In the genomic region with DNA sequence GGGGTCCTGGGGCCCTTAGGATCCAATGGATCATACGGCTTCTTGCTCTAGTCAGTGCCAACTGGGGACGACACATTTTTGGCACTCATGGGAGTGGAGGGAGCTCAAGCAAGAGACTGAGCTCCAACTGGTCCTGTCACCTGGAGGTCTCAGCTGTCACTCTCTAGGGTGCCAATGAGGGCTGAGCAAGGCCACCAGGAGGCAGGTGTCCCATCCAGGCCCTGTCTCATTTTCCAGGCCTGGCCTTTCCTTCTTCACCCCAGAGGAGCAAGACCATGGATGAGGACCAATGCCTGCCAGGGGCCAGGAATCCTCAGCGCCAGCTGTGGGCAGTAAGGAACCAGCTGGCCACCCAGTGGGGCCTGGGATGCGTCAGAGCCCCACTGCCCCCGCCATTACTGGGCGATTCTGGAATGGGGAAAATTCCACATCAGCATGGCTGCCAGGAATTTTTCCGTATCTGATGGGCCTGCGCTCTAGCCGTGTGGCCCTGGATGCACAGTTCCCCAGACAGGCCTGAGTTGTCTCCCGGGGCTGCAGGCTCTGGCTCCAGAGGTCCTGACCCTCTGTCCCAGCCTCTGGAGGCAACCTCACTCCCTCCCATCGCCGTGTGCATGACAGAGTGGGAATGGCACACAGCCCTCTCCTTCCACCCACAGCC, we compare ENCODE assay signal across 10 cellular contexts. TPM values are rescaled to one million over a fixed set of nuclear protein-coding genes. Genes with fewer than 3 reads are reported as not detected.
DNase-seq lines count a peak whose midpoint lies in the region; ATAC-seq and TF ChIP-seq lines count a peak whose summit lies in the region.
"Had no signal": no experiment of that assay in that cellular context is flagged by ENCODE, and none has a peak within 500 bp of the region (broad histone marks: within the 10 kb centered on the region; RNA-seq: fewer than 3 reads in every experiment).

No MANE protein-coding gene starts in this region.

- H3K36me3 ChIP-seq in ACC112 (ENCODE audit: insufficient read depth, low read length): no peaks in the 10 kb centered on the region

- H3K27me3 Mint-ChIP-seq in neural crest cell (ENCODE audit: low read depth): peaks cover 14% of the 10 kb centered on the region
- H3K27me3 Mint-ChIP-seq in activated T-cell treated with anti-CD3 and anti-CD28 coated beads, Interleukin-2, amount 50 U/mL, for 72 hours (ENCODE audit: low read depth): no peaks in the 10 kb centered on the region
- H3K27me3 Mint-ChIP-seq: effector memory CD8-positive, alpha-beta T cell had no signal

- peaks cover 3% of the 10 kb centered on the region for H3K36me3 Mint-ChIP-seq in neural crest cell (ENCODE audit: low read depth)
- H3K36me3 Mint-ChIP-seq in activated T-cell treated with anti-CD3 and anti-CD28 coated beads, Interleukin-2, amount 50 U/mL, for 72 hours (ENCODE audit: insufficient read depth in 2 of 2): peaks cover 4 to 6% of the 10 kb centered on the region in 2 donors

- peak overlapping the region; percentile 92 for H3K4me3 Mint-ChIP-seq in neural crest cell
- H3K4me3 Mint-ChIP-seq in activated T-cell treated with anti-CD3 and anti-CD28 coated beads, Interleukin-2, amount 50 U/mL, for 72 hours: no peak overlapping the region
- H3K4me3 Mint-ChIP-seq: effector memory CD8-positive, alpha-beta T cell had no signal

- peak overlapping the region; percentile 27 for H3K27ac Mint-ChIP-seq in neural crest cell (ENCODE audit: unreplicated experiment)
- H3K27ac Mint-ChIP-seq in activated T-cell treated with anti-CD3 and anti-CD28 coated beads, Interleukin-2, amount 50 U/mL, for 72 hours: no peak overlapping the region
- H3K27ac Mint-ChIP-seq: effector memory CD8-positive, alpha-beta T cell had no signal

- DNase-seq in LHCN-M2 (ENCODE audit: low read depth): peak; percentile 73
- DNase-seq in fibroblast of peridontal ligament (ENCODE audit: extremely low read depth): peak; percentile 5
- DNase-seq in neural crest cell (ENCODE audit: low read depth, low spot score): no peak
- no peak for DNase-seq in KBM-7
- no peak for DNase-seq in activated CD4-positive, alpha-beta T cell treated with anti-CD3 and anti-CD28 coated beads for 4 hours
- DNase-seq in activated T-cell treated with anti-CD3 and anti-CD28 coated beads, Interleukin-2, amount 50 U/mL, for 72 hours: no peak
- DNase-seq in NCI-H1105 treated with DMSO at 0.1 percent for 48 hours (lab: John Stamatoyannopoulos, UW): no peak
- DNase-seq: effector memory CD8-positive, alpha-beta T cell; GDM1 had no signal

- no peaks in the 10 kb centered on the region for H3K79me2 ChIP-seq in ACC112 (ENCODE audit: control insufficient read depth, insufficient read depth, low read length, unreplicated experiment)

- no peak overlapping the region for H2AFZ ChIP-seq in ACC112 (ENCODE audit: low read length, unreplicated experiment)

- TF ChIP-seq CTCF in neural crest cell (conservative IDR thresholded peaks at IDR 0.05): peak; percentile 27

- peaks cover 26% of the 10 kb centered on the region for H3K4me1 Mint-ChIP-seq in neural crest cell
- H3K4me1 Mint-ChIP-seq in activated T-cell treated with anti-CD3 and anti-CD28 coated beads, Interleukin-2, amount 50 U/mL, for 72 hours (ENCODE audit: low read depth): no peaks in the 10 kb centered on the region

- H3K27me3 ChIP-seq in ACC112 (ENCODE audit: insufficient read depth, low read length): no peaks in the 10 kb centered on the region

- peaks cover 3% of the 10 kb centered on the region for H3K4me1 ChIP-seq in ACC112 (ENCODE audit: control insufficient read depth, insufficient read depth, low read length, unreplicated experiment)

- peak overlapping the region; percentile 41; the same call in 1 of the 2 replicates for H3K27ac ChIP-seq in ACC112 (ENCODE audit: low read depth, low read length)

- in situ Hi-C loops in KBM-7 (cut with MboI; ENCODE audit: low pct_unique_long_range_greater_than_20kb, low sequenced_read_pairs): no loop called here

- no peak overlapping the region for H3K4me3 ChIP-seq in ACC112 (ENCODE audit: low read depth, low read length)

- ATAC-seq in activated T-cell treated with anti-CD3 and anti-CD28 coated beads, Interleukin-2, amount 50 U/mL, for 72 hours (replicated peaks in 1 of 2): no peak
- ATAC-seq: effector memory CD8-positive, alpha-beta T cell had no signal

- H3K9me3 Mint-ChIP-seq in neural crest cell: no peaks in the 10 kb centered on the region
- H3K9me3 Mint-ChIP-seq in activated T-cell treated with anti-CD3 and anti-CD28 coated beads, Interleukin-2, amount 50 U/mL, for 72 hours: no peaks in the 10 kb centered on the region
- H3K9me3 Mint-ChIP-seq: effector memory CD8-positive, alpha-beta T cell had no signal

RNA-seq across cellular contexts. Expression of a gene that starts 0.7 kb away (rescaled TPM):
- not detected in 2 replicates for total RNA-seq in LHCN-M2 (2014; rRNA removed)
- polyA plus RNA-seq in LHCN-M2 (2012): not detected
- 7.3 and 8.8 TPM in 2 replicates for total RNA-seq in neural crest cell
- 1 to 10 TPM; 1.1 to 1.7 TPM for total RNA-seq in activated T-cell treated with anti-CD3 and anti-CD28 coated beads, Interleukin-2, amount 50 U/mL, for 72 hours

RNA-seq across cellular contexts. Expression of a gene that starts 16.6 kb away (rescaled TPM):
- 98.0 and 112 TPM in 2 replicates for total RNA-seq in LHCN-M2 (2014; rRNA removed)
- 77.2 TPM for polyA plus RNA-seq in LHCN-M2 (2012)
- total RNA-seq in neural crest cell: 107 and 115 TPM in 2 replicates
- total RNA-seq in activated T-cell treated with anti-CD3 and anti-CD28 coated beads, Interleukin-2, amount 50 U/mL, for 72 hours: 10 to 100 TPM; 75.7 to 90.4 TPM

RNA-seq across cellular contexts. Expression of a gene that starts 28.6 kb away (rescaled TPM):
- total RNA-seq in LHCN-M2 (2014; rRNA removed) (not detected in 2 replicates), neural crest cell (3.3 and 3.6 TPM in 2 replicates)
- polyA plus RNA-seq in LHCN-M2 (2012): not detected
- total RNA-seq in activated T-cell treated with anti-CD3 and anti-CD28 coated beads, Interleukin-2, amount 50 U/mL, for 72 hours: not detected

RNA-seq across cellular contexts. Expression of a gene that starts 31.8 kb away (rescaled TPM):
- total RNA-seq in LHCN-M2 (2014; rRNA removed) (13.1 and 26.6 TPM in 2 replicates), neural crest cell (16.2 and 17.4 TPM in 2 replicates)
- 13.2 TPM for polyA plus RNA-seq in LHCN-M2 (2012)
- total RNA-seq in activated T-cell treated with anti-CD3 and anti-CD28 coated beads, Interleukin-2, amount 50 U/mL, for 72 hours: 1 to 10 TPM in 1 of 2 donors, under 1 TPM in 1; 0.44 to 1.3 TPM

Comparison
In these comparisons a context has a peak if more than half of its experiments do, and no peak if none do; other contexts are left out.
1. DNase-seq: peak in LHCN-M2 (single experiment) and fibroblast of peridontal ligament (single experiment); none in neural crest cell (single experiment), KBM-7 (single experiment), activated CD4-positive, alpha-beta T cell treated with anti-CD3 and anti-CD28 coated beads for 4 hours (0 of 2), activated T-cell treated with anti-CD3 and anti-CD28 coated beads, Interleukin-2, amount 50 U/mL, for 72 hours (0 of 2) and NCI-H1105 treated with DMSO at 0.1 percent for 48 hours (single experiment).